ENCODE assay signal across 20 cellular contexts in genomic region chr22:21029486-21030025, GRCh38. TPM values are rescaled to one million over a fixed set of nuclear protein-coding genes. Genes with fewer than 3 reads are reported as not detected.
DNase-seq lines count a peak whose midpoint lies in the region; TF ChIP-seq lines count a peak whose summit lies in the region.
"Had no signal": no experiment of that assay in that cellular context is flagged by ENCODE, and none has a peak within 500 bp of the region (broad histone marks: within the 10 kb centered on the region; RNA-seq: fewer than 3 reads in every experiment).

No MANE protein-coding gene starts in this region.

- no peak overlapping the region for H2BK120ac ChIP-seq in neuronal stem cell (ENCODE audit: low read depth, low read length)

- peak overlapping the region; percentile 86 for H3K18ac ChIP-seq in neuronal stem cell (ENCODE audit: low read length)

- H3K4me3 ChIP-seq in breast epithelium (no peak overlapping the region), hepatocyte (no peak overlapping the region), neuronal stem cell (ENCODE audit: low read length in 2 of 2) (no peak overlapping the region), ovary (no peak overlapping the region)
- H3K4me3 ChIP-seq: GM12878, GM23248 had no signal

- TF ChIP-seq EP300 in ovary (IDR thresholded peaks at IDR 0.05), result no peak

- no peak for DNase-seq in MCF 10A (ENCODE audit: unreplicated experiment)
- no peak for DNase-seq in breast epithelium (ENCODE audit: low spot score in 2 of 2)
- DNase-seq in hepatocyte (ENCODE audit: low spot score), result no peak
- no peak for DNase-seq in neuronal stem cell (ENCODE audit: low spot score)
- DNase-seq in GM10266 (ENCODE audit: extremely low spot score), result no peak
- no peak for DNase-seq in ovary
- no peak for DNase-seq in NCI-H2081 treated with DMSO at 0.1 percent for 48 hours (lab: John Stamatoyannopoulos, UW)
- DNase-seq: Caco-2; CD4-positive, alpha-beta T cell; DMS153; GF-D8; GM23248; NCI-H1105; NCI-H1694; NCI-H226; PC-3; RPMI8226 had no signal

- peak overlapping the region; percentile 78 for H2AK5ac ChIP-seq in neuronal stem cell (ENCODE audit: low read depth, low read length)

- peaks cover 1% of the 10 kb centered on the region for H3K79me1 ChIP-seq in neuronal stem cell (ENCODE audit: low read depth, low read length)

- peak overlapping the region; percentile 86 for H3K14ac ChIP-seq in neuronal stem cell (ENCODE audit: low read length)

- peak overlapping the region; percentile 49 for H3K27ac Mint-ChIP-seq in MCF 10A (ENCODE audit: low read depth, unreplicated experiment)
- H3K27ac Mint-ChIP-seq: CD4-positive, alpha-beta T cell had no signal

- H3K9me2 ChIP-seq in hepatocyte (replicated peaks; ENCODE audit: insufficient read depth), result no peaks in the 10 kb centered on the region

- peak overlapping the region; percentile 91 for H3K4me2 ChIP-seq in hepatocyte
- no peak overlapping the region for H3K4me2 ChIP-seq in neuronal stem cell (ENCODE audit: insufficient read depth, low read length, poor library complexity, severe bottlenecking)

- no peaks in the 10 kb centered on the region for H3K9me3 Mint-ChIP-seq in MCF 10A (ENCODE audit: unreplicated experiment)
- H3K9me3 Mint-ChIP-seq: CD4-positive, alpha-beta T cell had no signal

- CTCF ChIA-PET in MCF 10A (lab: Yijun Ruan, JAX), result no interaction called here

- H4K20me1 ChIP-seq in hepatocyte (ENCODE audit: insufficient read depth, poor library complexity, severe bottlenecking), result no peaks in the 10 kb centered on the region

- H3K9me3 ChIP-seq in breast epithelium (no peaks in the 10 kb centered on the region), hepatocyte (ENCODE audit: low read depth) (no peaks in the 10 kb centered on the region), neuronal stem cell (replicated peaks in 1 of 2; ENCODE audit: control insufficient read depth in 2 of 2, insufficient read depth in 1 of 2, low read depth in 1 of 2, low read length in 2 of 2) (peaks cover 0 to 2% of the 10 kb centered on the region in 2 donors), ovary (no peaks in the 10 kb centered on the region)
- H3K9me3 ChIP-seq: BE2C, Caco-2 had no signal

- peak overlapping the region; percentile 73 for H2BK15ac ChIP-seq in neuronal stem cell (ENCODE audit: low read length)

- TF ChIP-seq CTCF in MCF 10A (IDR thresholded peaks at IDR 0.05; ENCODE audit: unreplicated experiment) (no peak), breast epithelium (IDR thresholded peaks at IDR 0.05) (no peak), hepatocyte (IDR thresholded peaks at IDR 0.05; ENCODE audit: poor library complexity) (no peak), GM10266 (IDR thresholded peaks at IDR 0.05; ENCODE audit: control insufficient read depth, insufficient read depth, low read depth, missing control alignments) (no peak), ovary (IDR thresholded peaks at IDR 0.05) (no peak)

- H3K27ac ChIP-seq in breast epithelium (no peak overlapping the region), hepatocyte (no peak overlapping the region), neuronal stem cell (replicated peaks; ENCODE audit: low read length) (no peak overlapping the region), ovary (no peak overlapping the region)
- H3K27ac ChIP-seq: GM23248 had no signal

- POLR2A ChIA-PET in MCF 10A (lab: Yijun Ruan, JAX), result no interaction called here

- H3K4me1 Mint-ChIP-seq in MCF 10A (ENCODE audit: insufficient read depth, unreplicated experiment), result peaks cover 7% of the 10 kb centered on the region

- no TSS peak for BruUV-seq in MCF 10A (replicated peaks; lab: Mats Ljungman, UMichigan)

- intact Hi-C loops in MCF 10A (cut with micrococcal nuclease) (no loop called here), breast epithelium (cut with DNase I; ENCODE audit: low total_unique reads) (no loop called here), ovary (cut with DNase I) (no loop called here)

- no peaks in the 10 kb centered on the region for H3K79me2 ChIP-seq in hepatocyte

- no peak for TF ChIP-seq POLR2A in breast epithelium (IDR thresholded peaks at IDR 0.05)
- no peak for TF ChIP-seq POLR2A in ovary (IDR thresholded peaks at IDR 0.05)

- H4K91ac ChIP-seq in neuronal stem cell (ENCODE audit: low read depth, low read length, poor library complexity), result no peak overlapping the region

- WGBS in hepatocyte (ENCODE audit: low lambda C conversion rate, missing lambda C conversion rate), result 66% methylated on average over 12 of the region's 12 CpGs
- WGBS in neuronal stem cell (ENCODE audit: extremely low coverage in 2 of 2, insufficient read length in 2 of 2, insufficient replicate concordance in 1 of 2), 2 donors, result no CpG with 5 or more reads among the region's 12 CpGs
- 56 to 68% (median 66%) methylated on average over 12 of the region's 12 CpGs for WGBS in ovary, 3 donors

- H3K36me3 Mint-ChIP-seq in MCF 10A (ENCODE audit: insufficient read depth, unreplicated experiment), result no peaks in the 10 kb centered on the region

- H3K9ac ChIP-seq in neuronal stem cell (ENCODE audit: low read depth, low read length, poor library complexity), result no peak overlapping the region
- H3K9ac ChIP-seq: GM23248 had no signal

- H3K27me3 ChIP-seq in breast epithelium (no peaks in the 10 kb centered on the region), hepatocyte (no peaks in the 10 kb centered on the region), neuronal stem cell (ENCODE audit: control insufficient read depth in 3 of 3, insufficient read depth in 3 of 3, low read depth in 1 of 3, low read length in 3 of 3) (peaks cover 0 to 43% (median 18%) of the 10 kb centered on the region in 3 experiments), ovary (no peaks in the 10 kb centered on the region)
- H3K27me3 ChIP-seq: BE2C had no signal

- H3K36me3 ChIP-seq in breast epithelium, result no peaks in the 10 kb centered on the region
- H3K36me3 ChIP-seq in hepatocyte (replicated peaks; ENCODE audit: insufficient read depth, low read depth), result no peaks in the 10 kb centered on the region
- no peaks in the 10 kb centered on the region for H3K36me3 ChIP-seq in neuronal stem cell (replicated peaks in 1 of 2; ENCODE audit: control insufficient read depth in 2 of 2, insufficient read depth in 2 of 2, low read length in 2 of 2)
- no peaks in the 10 kb centered on the region for H3K36me3 ChIP-seq in ovary
- H3K36me3 ChIP-seq: BE2C had no signal

- no peak overlapping the region for H3K4ac ChIP-seq in neuronal stem cell (ENCODE audit: low read length)

- H3K23ac ChIP-seq in neuronal stem cell (ENCODE audit: low read depth, low read length, poor library complexity), result peak overlapping the region; percentile 98

- H3K27me3 Mint-ChIP-seq in MCF 10A (ENCODE audit: insufficient read depth, unreplicated experiment), result no peaks in the 10 kb centered on the region

- H3K4me3 Mint-ChIP-seq in MCF 10A (ENCODE audit: unreplicated experiment), result no peak overlapping the region
- H3K4me3 Mint-ChIP-seq: CD4-positive, alpha-beta T cell had no signal

- H4K8ac ChIP-seq in neuronal stem cell (ENCODE audit: low read depth, low read length), result peak overlapping the region; percentile 29

- H3K4me1 ChIP-seq in breast epithelium (peaks cover 0 to 5% of the 10 kb centered on the region in 2 donors), hepatocyte (ENCODE audit: insufficient read depth) (peaks cover 17% of the 10 kb centered on the region), neuronal stem cell (ENCODE audit: control insufficient read depth in 2 of 2, insufficient read depth in 1 of 2, low read depth in 1 of 2, low read length in 2 of 2) (peaks cover 6 to 18% of the 10 kb centered on the region in 2 donors), ovary (ENCODE audit: insufficient read depth) (peaks cover 10% of the 10 kb centered on the region)

- H2BK12ac ChIP-seq in neuronal stem cell (ENCODE audit: low read length), result peak overlapping the region; percentile 52

- no peak overlapping the region for H2BK5ac ChIP-seq in neuronal stem cell (ENCODE audit: low read length)

- H2AFZ ChIP-seq in hepatocyte (no peak overlapping the region), neuronal stem cell (ENCODE audit: low read length) (peak overlapping the region; percentile 35)
- H2AFZ ChIP-seq: GM23248 had no signal

RNA-seq across cellular contexts. Expression of gene SLC7A4, which starts 2.8 kb away (rescaled TPM):
- total RNA-seq in MCF 10A (2022) (not detected in 2 replicates), breast epithelium (1 to 10 TPM; 1.6 to 2.4 (median 2.0) TPM), hepatocyte (89.9 and 140 TPM in 2 replicates), ovary (1 to 10 TPM in 1 of 7 donors, under 1 TPM in 4, not detected in 2; 0.23 to 4.8 (median 0.61) TPM)
- polyA plus RNA-seq in hepatocyte (494 and 496 TPM in 2 replicates), ovary (under 1 TPM; 0.16 to 0.30 TPM)
- polyA plus RNA-seq in neuronal stem cell (2013, experiment 1 of 2), result 0.18 TPM
- polyA plus RNA-seq in neuronal stem cell (2013, experiment 2 of 2), result 0.24 TPM
- total RNA-seq: A172; CD4-positive, alpha-beta T cell; GM23248; PC-3 had no signal
- polyA plus RNA-seq: GM23248 had no signal

RNA-seq across cellular contexts. Expression of gene P2RX6, which starts 14.6 kb away (rescaled TPM):
- total RNA-seq in MCF 10A (2022) (0.19 and 0.22 TPM in 2 replicates), breast epithelium (1 to 10 TPM in 1 of 3 donors, not detected in 2; 1.6 TPM), hepatocyte (3.3 and 14.4 TPM in 2 replicates), ovary (1 to 10 TPM in 4 of 7 donors, under 1 TPM in 3; 0.69 to 1.6 (median 1.0) TPM)
- polyA plus RNA-seq in hepatocyte (8.0 and 12.9 TPM in 2 replicates), ovary (1 to 10 TPM in 1 of 2 donors, under 1 TPM in 1; 0.47 to 1.3 TPM)
- polyA plus RNA-seq in neuronal stem cell (2013, experiment 1 of 2), result 0.43 TPM
- polyA plus RNA-seq in neuronal stem cell (2013, experiment 2 of 2), result 0.53 TPM

RNA-seq across cellular contexts. Expression of gene LRRC74B, which starts 16.2 kb away (rescaled TPM):
- total RNA-seq in MCF 10A (2022) (not detected in 2 replicates), breast epithelium (not detected), hepatocyte (0.20 TPM in 1 of 2 replicates, not detected in the other), ovary (1 to 10 TPM in 2 of 7 donors, under 1 TPM in 2, not detected in 3; 0.25 to 3.0 (median 0.77) TPM)
- polyA plus RNA-seq in hepatocyte (0.51 and 0.52 TPM in 2 replicates), ovary (under 1 TPM; 0.02 to 0.03 TPM)
- not detected for polyA plus RNA-seq in neuronal stem cell (2013, experiment 1 of 2)
- 0.01 TPM for polyA plus RNA-seq in neuronal stem cell (2013, experiment 2 of 2)
- total RNA-seq: A172; Caco-2; CD4-positive, alpha-beta T cell; GM12878; GM23248; PC-3 had no signal
- polyA plus RNA-seq: GM12878, GM23248 had no signal

RNA-seq across cellular contexts. Expression of gene THAP7, which starts 27.6 kb away (rescaled TPM):
- total RNA-seq in MCF 10A (2022) (20.6 and 24.9 TPM in 2 replicates), breast epithelium (10 to 100 TPM; 35.8 to 59.9 (median 52.4) TPM), hepatocyte (26.2 and 38.4 TPM in 2 replicates), ovary (10 to 100 TPM; 27.5 to 54.0 (median 39.3) TPM)
- polyA plus RNA-seq in hepatocyte (40.5 and 41.2 TPM in 2 replicates), ovary (10 to 100 TPM in 1 of 2 donors, 1 to 10 TPM in 1; 7.8 to 54.9 TPM)
- polyA plus RNA-seq in neuronal stem cell (2013, experiment 1 of 2), result 26.5 TPM
- polyA plus RNA-seq in neuronal stem cell (2013, experiment 2 of 2), result 28.4 TPM

RNA-seq across cellular contexts. Expression of gene LZTR1, which starts 47.5 kb away (rescaled TPM):
- 49.2 and 57.3 TPM in 2 replicates for total RNA-seq in MCF 10A (2022)
- total RNA-seq in breast epithelium, result 10 to 100 TPM; 37.6 to 59.0 (median 46.2) TPM
- 28.1 and 41.3 TPM in 2 replicates for total RNA-seq in hepatocyte
- polyA plus RNA-seq in hepatocyte, result 50.4 and 65.4 TPM in 2 replicates
- 16.5 TPM for polyA plus RNA-seq in neuronal stem cell (2013, experiment 1 of 2)
- 16.1 TPM for polyA plus RNA-seq in neuronal stem cell (2013, experiment 2 of 2)
- total RNA-seq in ovary, result 10 to 100 TPM; 30.4 to 73.4 (median 51.6) TPM
- polyA plus RNA-seq in ovary, result 10 to 100 TPM; 28.2 to 32.3 TPM

Comparison
In these comparisons a context has a peak if more than half of its experiments do, and no peak if none do; other contexts are left out.
1. RNA of gene SLC7A4, which starts 2.8 kb away (total RNA-seq): 89.9 to 140 TPM in hepatocyte; 1.6 to 2.4 TPM in breast epithelium, 0.23 to 4.8 TPM in ovary and not detected in MCF 10A; every median in the first group is over 10 times any median in the second.